ENCODE assay signal across 1 cellular context in the genomic region with DNA sequence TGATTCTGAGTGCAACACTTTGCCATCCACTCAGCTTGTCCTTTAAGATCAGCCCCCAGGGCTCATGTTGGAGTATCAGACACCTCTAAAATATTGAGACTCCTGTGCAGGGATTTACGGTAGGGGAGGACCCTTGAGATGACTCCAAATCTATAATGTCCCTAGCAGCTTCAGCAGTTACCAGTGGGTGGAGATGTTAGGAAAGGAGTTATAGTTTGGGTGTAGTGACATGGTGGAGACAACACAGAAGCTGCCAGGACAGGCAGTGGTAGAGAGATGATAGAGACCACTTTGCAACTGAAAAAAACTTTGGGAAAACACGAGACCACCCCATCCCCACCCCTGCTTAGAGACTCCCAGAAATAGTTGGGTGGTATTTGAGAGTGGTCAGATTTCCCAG.
TF ChIP-seq lines count a peak whose summit lies in the region.

No MANE protein-coding gene starts in this region.

TF ChIP-seq in IMR-90, 13 proteins besides CTCF, POLR2A, EP300 and RAD21 (continued from another document):
- TF ChIP-seq ELK1 (IDR thresholded peaks at IDR 0.05; ENCODE audit: borderline replicate concordance, low read depth, low read length) (no peak), RCOR1 (IDR thresholded peaks at IDR 0.05; ENCODE audit: insufficient replicate concordance, low read length) (no peak), SMC3 (IDR thresholded peaks at IDR 0.05; ENCODE audit: low read depth, low read length) (no peak), MXI1 (IDR thresholded peaks at IDR 0.05; ENCODE audit: borderline replicate concordance, low read depth, low read length) (no peak), MAZ (IDR thresholded peaks at IDR 0.05; ENCODE audit: borderline replicate concordance, low read depth, low read length) (no peak), RFX5 (IDR thresholded peaks at IDR 0.05; ENCODE audit: low read depth, low read length) (no peak), NFE2L2 (IDR thresholded peaks at IDR 0.05; ENCODE audit: low read depth, low read length) (no peak), CEBPB (IDR thresholded peaks at IDR 0.05; ENCODE audit: low read depth, low read length) (no peak), USF2 (IDR thresholded peaks at IDR 0.05; ENCODE audit: low read depth, low read length) (no peak), CHD1 (IDR thresholded peaks at IDR 0.05; ENCODE audit: low read depth, low read length) (no peak)
